19 cellular contexts compared by ENCODE assay signal in genomic region chr12:87642245-87642644, GRCh38.
A peak's percentile ranks its signal among the peaks of the same experiment; 100 is the strongest.
DNase-seq lines count a peak whose midpoint lies in the region; ATAC-seq and TF ChIP-seq lines count a peak whose summit lies in the region.
"Had no signal": no experiment of that assay in that cellular context is flagged by ENCODE, and none has a peak within 500 bp of the region (broad histone marks: within the 10 kb centered on the region; RNA-seq: fewer than 3 reads in every experiment).

No MANE protein-coding gene starts in this region.

- no peaks in the 10 kb centered on the region for H3K36me3 ChIP-seq in SK-N-SH (replicated peaks in 1 of 2; ENCODE audit: control insufficient read depth in 1 of 2, insufficient read depth in 2 of 2, low read length in 1 of 2)
- H3K36me3 ChIP-seq in HUES64 (ENCODE audit: insufficient read depth, low read length): no peaks in the 10 kb centered on the region
- H3K36me3 ChIP-seq in endodermal cell (ENCODE audit: control insufficient read depth, insufficient read depth, low read length): no peaks in the 10 kb centered on the region
- no peaks in the 10 kb centered on the region for H3K36me3 ChIP-seq in neural progenitor cell
- H3K36me3 ChIP-seq: HAP-1 had no signal

- peak overlapping the region; percentile 73 for H3K27ac Mint-ChIP-seq in endodermal cell
- H3K27ac Mint-ChIP-seq in neural progenitor cell: no peak overlapping the region
- H3K27ac Mint-ChIP-seq: CD4-positive, alpha-beta memory T cell had no signal

- H3K79me2 ChIP-seq in SK-N-SH (ENCODE audit: insufficient read depth) (no peaks in the 10 kb centered on the region), neural progenitor cell (ENCODE audit: low read depth) (no peaks in the 10 kb centered on the region)

- TF ChIP-seq EP300 in SK-N-SH (IDR thresholded peaks at IDR 0.05; ENCODE audit: borderline replicate concordance in 1 of 2, low read depth in 1 of 2, low read length in 1 of 2): no peak

- POLR2A ChIA-PET in SK-N-SH (lab: Yijun Ruan, JAX): no interaction called here

- H3K9ac ChIP-seq in SK-N-SH (no peak overlapping the region), HUES64 (ENCODE audit: low read depth, low read length) (no peak overlapping the region), endodermal cell (ENCODE audit: extremely low read depth, low read length, poor library complexity, severe bottlenecking) (no peak overlapping the region), neural progenitor cell (no peak overlapping the region)
- H3K9ac ChIP-seq: GM23248 had no signal

- H3K27ac ChIP-seq in SK-N-SH (ENCODE audit: low read depth in 2 of 2, low read length in 1 of 2) (no peak overlapping the region), HUES64 (ENCODE audit: low read depth, low read length) (0 out of 2 replicates have a peak overlapping the region, but pooled peaks have one; percentile 6), endodermal cell (ENCODE audit: low read depth, low read length) (no peak overlapping the region), neural progenitor cell (no peak overlapping the region)
- H3K27ac ChIP-seq: 22Rv1, GM23248 had no signal

- H3K9me3 ChIP-seq in SK-N-SH: no peaks in the 10 kb centered on the region
- no peaks in the 10 kb centered on the region for H3K9me3 ChIP-seq in HUES64 (ENCODE audit: insufficient read depth, low read depth, low read length)
- H3K9me3 ChIP-seq in endodermal cell (ENCODE audit: control insufficient read depth, low read length): no peaks in the 10 kb centered on the region
- no peaks in the 10 kb centered on the region for H3K9me3 ChIP-seq in neural progenitor cell (ENCODE audit: low read depth)
- H3K9me3 ChIP-seq: HAP-1 had no signal

- H2AFZ ChIP-seq in SK-N-SH (ENCODE audit: low read depth) (0 out of 2 replicates have a peak overlapping the region, but pooled peaks have one; percentile 39), neural progenitor cell (replicated peaks) (peak overlapping the region; percentile 35)
- H2AFZ ChIP-seq: GM23248 had no signal

- H3K4me1 Mint-ChIP-seq in endodermal cell (peaks cover 10% of the 10 kb centered on the region), neural progenitor cell (no peaks in the 10 kb centered on the region)
- H3K4me1 Mint-ChIP-seq: CD4-positive, alpha-beta memory T cell had no signal

- H3K27me3 Mint-ChIP-seq in endodermal cell (ENCODE audit: insufficient read depth): no peaks in the 10 kb centered on the region
- H3K27me3 Mint-ChIP-seq in neural progenitor cell (ENCODE audit: insufficient read depth, low read depth): no peaks in the 10 kb centered on the region
- H3K27me3 Mint-ChIP-seq: CD4-positive, alpha-beta memory T cell had no signal

- CTCF ChIA-PET in SK-N-SH (lab: Yijun Ruan, JAX): interaction anchor here (1.1 to 1.2 kb wide), 2 partner anchors 10 to 428 kb away, joined by 3 to 5 read pairs; no protein-coding TSS in a partner anchor

- H4K20me1 ChIP-seq in SK-N-SH (ENCODE audit: insufficient read depth): no peaks in the 10 kb centered on the region
- H4K20me1 ChIP-seq in neural progenitor cell (ENCODE audit: low read depth): no peaks in the 10 kb centered on the region

- no peak overlapping the region for H3K4me3 ChIP-seq in SK-N-SH (ENCODE audit: low read depth in 2 of 2, low read length in 1 of 2)
- H3K4me3 ChIP-seq in HUES64 (ENCODE audit: low read length): no peak overlapping the region
- peak overlapping the region; percentile 5 for H3K4me3 ChIP-seq in endodermal cell (ENCODE audit: low read length)
- H3K4me3 ChIP-seq in neural progenitor cell: no peak overlapping the region
- H3K4me3 ChIP-seq: GM23248, HAP-1 had no signal

- TF ChIP-seq CTCF in SK-N-SH (IDR thresholded peaks at IDR 0.05) (no peak), endodermal cell (conservative IDR thresholded peaks at IDR 0.05) (no peak), neural progenitor cell (IDR thresholded peaks at IDR 0.05) (no peak)

- H3K9me2 ChIP-seq in SK-N-SH: no peaks in the 10 kb centered on the region; the same call in 1 of the 2 replicates

- H3K4me3 Mint-ChIP-seq in endodermal cell (no peak overlapping the region), neural progenitor cell (no peak overlapping the region)
- H3K4me3 Mint-ChIP-seq: CD4-positive, alpha-beta memory T cell had no signal

- H3F3A ChIP-seq in SK-N-SH (replicated peaks; ENCODE audit: insufficient read depth) (no peaks in the 10 kb centered on the region), neural progenitor cell (ENCODE audit: low read depth) (no peaks in the 10 kb centered on the region)

- H3K27me3 ChIP-seq in SK-N-SH (ENCODE audit: insufficient read depth) (no peaks in the 10 kb centered on the region), HUES64 (ENCODE audit: insufficient read depth, low read length) (no peaks in the 10 kb centered on the region), endodermal cell (ENCODE audit: control insufficient read depth, insufficient read depth, low read length, poor library complexity, severe bottlenecking) (no peaks in the 10 kb centered on the region), neural progenitor cell (no peaks in the 10 kb centered on the region)

- H3K4me2 ChIP-seq in SK-N-SH (no peak overlapping the region), neural progenitor cell (peak overlapping the region; percentile 17)

- H3K4me1 ChIP-seq in SK-N-SH (ENCODE audit: control insufficient read depth in 1 of 2, insufficient read depth in 2 of 2, low read depth in 1 of 2, low read length in 1 of 2): peaks cover 0 to 3% of the 10 kb centered on the region in 2 experiments; a peak in 1 of 4 replicates
- peaks cover 5% of the 10 kb centered on the region; the same call in 1 of the 2 replicates for H3K4me1 ChIP-seq in HUES64 (ENCODE audit: insufficient read depth, low read length)
- no peaks in the 10 kb centered on the region for H3K4me1 ChIP-seq in endodermal cell (ENCODE audit: control insufficient read depth, insufficient read depth, low read length)
- H3K4me1 ChIP-seq in neural progenitor cell: peaks cover 7% of the 10 kb centered on the region

- WGBS in SK-N-SH (ENCODE audit: low lambda C conversion rate): 91% methylated on average over 2 of the region's 2 CpGs
- 100% methylated on average over 1 of the region's 2 CpGs for WGBS in HUES64
- WGBS in endodermal cell (ENCODE audit: insufficient coverage in 1 of 2, insufficient read length in 1 of 2), 2 experiments: 85 to 86% methylated on average over 1 to 2 of the region's 2 CpGs

- intact Hi-C loops in Right ventricle myocardium superior (cut with DNase I): no loop called here

- peaks cover 3% of the 10 kb centered on the region for H3K9me3 Mint-ChIP-seq in endodermal cell
- no peaks in the 10 kb centered on the region for H3K9me3 Mint-ChIP-seq in neural progenitor cell

- ATAC-seq in SK-N-SH treated with all-trans-retinoic acid at 6 μM for 48 hours (no peak), Right ventricle myocardium superior (ENCODE audit: poor library complexity) (no peak)

- no peak for DNase-seq in SK-N-SH
- DNase-seq in endodermal cell: no peak
- DNase-seq in neural progenitor cell (ENCODE audit: low spot score): peak; percentile 25
- DNase-seq in T-helper 2 cell: no peak
- DNase-seq in NCI-H2107 treated with DMSO at 0.1 percent for 48 hours (lab: John Stamatoyannopoulos, UW; ENCODE audit: unreplicated experiment): no peak
- no peak for DNase-seq in Right ventricle myocardium superior
- DNase-seq: ACHN; C1 segment of cervical spinal cord; Calu3; CD4-positive, alpha-beta memory T cell; COR-L47; DMS53; DMS79 treated with DMSO at 0.1 percent for 48 hours; GF-D8; GM23248 had no signal

- no peak for TF ChIP-seq RAD21 in SK-N-SH (IDR thresholded peaks at IDR 0.05; ENCODE audit: low read length)

- H3K36me3 Mint-ChIP-seq in endodermal cell (ENCODE audit: low read depth) (no peaks in the 10 kb centered on the region), neural progenitor cell (no peaks in the 10 kb centered on the region)
- H3K36me3 Mint-ChIP-seq: CD4-positive, alpha-beta memory T cell had no signal

TF ChIP-seq in SK-N-SH, 30 proteins besides CTCF, POLR2A, EP300 and RAD21 (continues in another document):
- TF ChIP-seq USF2 (IDR thresholded peaks at IDR 0.05; ENCODE audit: borderline replicate concordance, low read depth, low read length): no peak
- TF ChIP-seq FOXJ3 (CRISPR knock-in tag; IDR thresholded peaks at IDR 0.05): no peak
- TF ChIP-seq USF1 (IDR thresholded peaks at IDR 0.05; ENCODE audit: borderline replicate concordance, low read depth): no peak
- no peak for TF ChIP-seq SMC3 (IDR thresholded peaks at IDR 0.05; ENCODE audit: low read depth, low read length)

TF ChIP-seq in SK-N-SH treated with all-trans-retinoic acid at 6 μM for 48 hours, 23 proteins besides CTCF, POLR2A, EP300 and RAD21 (continues in another document):
- TF ChIP-seq ZFP30 (CRISPR knock-in tag; IDR thresholded peaks at IDR 0.05) (no peak), CREB5 (CRISPR knock-in tag; IDR thresholded peaks at IDR 0.05; ENCODE audit: low read depth) (no peak), CSRNP3 (CRISPR knock-in tag; IDR thresholded peaks at IDR 0.05) (no peak)
